Comparison of ENCODE assay signal across 8 cellular contexts in the genomic region with DNA sequence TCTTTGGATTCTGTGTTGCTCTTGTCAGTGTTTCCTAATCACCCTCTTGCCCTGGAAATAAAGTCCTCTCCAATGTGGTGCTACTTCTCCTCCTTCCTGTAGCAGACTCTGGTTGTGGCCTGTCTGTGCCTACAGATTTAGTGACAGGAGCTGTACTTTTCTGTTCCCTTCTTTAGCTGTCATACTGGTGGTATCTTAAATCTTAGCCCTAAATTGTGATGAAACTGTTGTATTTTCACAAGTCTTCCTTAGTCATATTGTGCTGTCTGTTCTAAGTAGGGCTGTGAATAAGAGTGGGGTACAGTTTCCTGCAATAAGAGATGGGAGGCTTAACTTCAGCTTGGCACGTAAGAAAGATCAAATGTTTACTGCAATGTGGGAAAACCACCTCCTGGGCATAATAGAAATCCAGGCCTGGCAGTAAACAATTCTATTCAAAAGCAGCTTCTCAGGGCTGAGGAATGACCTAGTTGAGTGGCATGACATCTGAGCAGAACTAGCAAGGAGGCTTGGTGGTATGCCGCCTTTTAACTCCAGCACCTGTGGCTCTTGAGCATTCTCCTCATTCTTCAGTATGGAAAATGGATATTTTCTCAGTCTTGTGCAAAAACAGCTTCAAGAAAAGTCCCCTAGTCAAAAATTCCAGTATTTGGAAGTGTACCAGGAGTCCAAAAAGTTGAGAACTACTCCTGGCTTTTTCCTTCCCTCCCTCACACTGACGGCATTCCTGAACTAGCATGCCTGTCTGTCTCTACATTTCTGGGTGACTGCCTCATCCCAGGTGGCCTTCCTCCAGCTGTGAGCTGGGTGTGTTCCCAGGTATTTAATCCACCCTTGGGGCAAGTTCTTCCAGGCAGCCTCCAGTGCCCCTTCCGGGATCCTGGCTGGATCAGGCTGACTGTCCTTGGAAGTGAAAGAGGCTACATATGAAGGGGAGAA. TPM values are rescaled to one million over a fixed set of nuclear protein-coding genes. Genes with fewer than 3 reads are reported as not detected.
DNase-seq lines count a peak whose midpoint lies in the region; ATAC-seq and TF ChIP-seq lines count a peak whose summit lies in the region.

No MANE protein-coding gene starts in this region.

- no peak overlapping the region for H3K4me3 Mint-ChIP-seq in CD14-positive monocyte
- H3K4me3 Mint-ChIP-seq in activated naive CD8-positive, alpha-beta T cell treated with anti-CD3 and anti-CD28 coated beads, Interleukin-2, amount 10 ng/mL, durations not matched to agents 7 days and 5 days: no peak overlapping the region

- no peaks in the 10 kb centered on the region for H3K27me3 Mint-ChIP-seq in CD14-positive monocyte (ENCODE audit: low read depth in 3 of 3)
- H3K27me3 Mint-ChIP-seq in activated naive CD8-positive, alpha-beta T cell treated with anti-CD3 and anti-CD28 coated beads, Interleukin-2, amount 10 ng/mL, durations not matched to agents 7 days and 5 days: no peaks in the 10 kb centered on the region

- no peak overlapping the region for H2AFZ ChIP-seq in OCI-LY7 (ENCODE audit: low read length)

- DNase-seq in CD14-positive monocyte (ENCODE audit: low spot score) (no peak), iPS DF 6.9 (ENCODE audit: low read depth, low spot score) (no peak), NCI-H1048 (lab: John Stamatoyannopoulos, UW) (no peak), OCI-LY7 (ENCODE audit: low spot score) (no peak)
- no peak for DNase-seq in activated naive CD8-positive, alpha-beta T cell treated with anti-CD3 and anti-CD28 coated beads, Interleukin-2, amount 10 ng/mL, durations not matched to agents 7 days and 5 days
- no peak for DNase-seq in stimulated activated naive CD8-positive, alpha-beta T cell treated with anti-CD3 and anti-CD28 coated beads, Interleukin-15, Interleukin-2, amounts not matched to agents 100 U/mL and 50 U/mL, for 24 hours

- POLR2A ChIA-PET in activated naive CD8-positive, alpha-beta T cell treated with anti-CD3 and anti-CD28 coated beads, Interleukin-2, amount 10 ng/mL, durations not matched to agents 7 days and 5 days (lab: Charles Lee): no interaction called here
- POLR2A ChIA-PET in OCI-LY7 (lab: Charles Lee): no interaction called here

- no peaks in the 10 kb centered on the region for H3K79me2 ChIP-seq in OCI-LY7 (ENCODE audit: insufficient read depth, low read depth, low read length)

- intact Hi-C loops in CD14-positive monocyte (cut with micrococcal nuclease) (no loop called here), OCI-LY7 (cut with micrococcal nuclease; ENCODE audit: unreplicated experiment) (no loop called here)

- WGBS in iPS DF 6.9 (ENCODE audit: insufficient coverage, insufficient read length): no CpG with 5 or more reads among the region's 4 CpGs

- H3K27ac Mint-ChIP-seq in CD14-positive monocyte: peak overlapping the region; percentile 77 to 93 (median 88)
- peak overlapping the region; percentile 52 for H3K27ac Mint-ChIP-seq in activated naive CD8-positive, alpha-beta T cell treated with anti-CD3 and anti-CD28 coated beads, Interleukin-2, amount 10 ng/mL, durations not matched to agents 7 days and 5 days

- no peaks in the 10 kb centered on the region for H3K36me3 ChIP-seq in iPS DF 6.9 (ENCODE audit: control insufficient read depth, insufficient read depth, low read length)
- no peaks in the 10 kb centered on the region for H3K36me3 ChIP-seq in OCI-LY7 (ENCODE audit: insufficient read depth, low read length)

- H3K9me3 ChIP-seq in iPS DF 6.9 (ENCODE audit: control insufficient read depth, insufficient read depth, low read length) (no peaks in the 10 kb centered on the region), OCI-LY7 (ENCODE audit: low read length) (no peaks in the 10 kb centered on the region)

- no peaks in the 10 kb centered on the region for H3K27me3 ChIP-seq in iPS DF 6.9 (ENCODE audit: control insufficient read depth, insufficient read depth, low read length)

- H3K4me2 ChIP-seq in OCI-LY7 (ENCODE audit: low read length): no peak overlapping the region

- H3K9me2 ChIP-seq in OCI-LY7 (ENCODE audit: insufficient read depth, low read length): no peaks in the 10 kb centered on the region

- H3K4me1 ChIP-seq in iPS DF 6.9 (ENCODE audit: control insufficient read depth, insufficient read depth, low read length): peaks cover 5% of the 10 kb centered on the region; the same call in 1 of the 2 replicates
- H3K4me1 ChIP-seq in OCI-LY7 (ENCODE audit: insufficient read depth, low read length, poor library complexity, severe bottlenecking): no peaks in the 10 kb centered on the region

- TF ChIP-seq CTCF in CD14-positive monocyte (IDR thresholded peaks at IDR 0.05) (no peak), OCI-LY7 (conservative IDR thresholded peaks at IDR 0.05; ENCODE audit: low read length) (no peak)

- H3K27ac ChIP-seq in iPS DF 6.9 (ENCODE audit: low read length): peak overlapping the region; percentile 29
- no peak overlapping the region for H3K27ac ChIP-seq in OCI-LY7 (ENCODE audit: low read depth, low read length, poor library complexity, severe bottlenecking)

- no peaks in the 10 kb centered on the region for H4K20me1 ChIP-seq in OCI-LY7 (ENCODE audit: insufficient read depth, low read length)

- CTCF ChIA-PET in OCI-LY7 (lab: Charles Lee; ENCODE audit: unreplicated experiment): no interaction called here

- H3K4me3 ChIP-seq in iPS DF 6.9 (ENCODE audit: low read length): no peak overlapping the region
- H3K4me3 ChIP-seq in OCI-LY7 (ENCODE audit: low read depth, low read length, poor library complexity, severe bottlenecking): no peak overlapping the region

- ATAC-seq in HG02938 (IDR thresholded peaks at IDR 0.05; ENCODE audit: unreplicated experiment): peak; percentile 33
- ATAC-seq in activated naive CD8-positive, alpha-beta T cell treated with anti-CD3 and anti-CD28 coated beads, Interleukin-2, amount 10 ng/mL, durations not matched to agents 7 days and 5 days (ENCODE audit: low read depth): no peak
- ATAC-seq in stimulated activated naive CD8-positive, alpha-beta T cell treated with anti-CD3 and anti-CD28 coated beads, Interleukin-15, Interleukin-2, amounts not matched to agents 100 U/mL and 50 U/mL, for 24 hours: peak; percentile 68
- ATAC-seq in HG02623 (IDR thresholded peaks at IDR 0.05; ENCODE audit: unreplicated experiment): no peak

- no peaks in the 10 kb centered on the region for H3K9me3 Mint-ChIP-seq in CD14-positive monocyte
- peaks cover 1% of the 10 kb centered on the region for H3K9me3 Mint-ChIP-seq in activated naive CD8-positive, alpha-beta T cell treated with anti-CD3 and anti-CD28 coated beads, Interleukin-2, amount 10 ng/mL, durations not matched to agents 7 days and 5 days

- no TSS peak for BruUV-seq in OCI-LY7 (replicated peaks; lab: Mats Ljungman, UMichigan)

- peaks cover 29% of the 10 kb centered on the region for H3K4me1 Mint-ChIP-seq in CD14-positive monocyte
- peaks cover 10% of the 10 kb centered on the region for H3K4me1 Mint-ChIP-seq in activated naive CD8-positive, alpha-beta T cell treated with anti-CD3 and anti-CD28 coated beads, Interleukin-2, amount 10 ng/mL, durations not matched to agents 7 days and 5 days

- peaks cover 8 to 13% of the 10 kb centered on the region in 2 donors for H3K36me3 Mint-ChIP-seq in CD14-positive monocyte
- peaks cover 17% of the 10 kb centered on the region for H3K36me3 Mint-ChIP-seq in activated naive CD8-positive, alpha-beta T cell treated with anti-CD3 and anti-CD28 coated beads, Interleukin-2, amount 10 ng/mL, durations not matched to agents 7 days and 5 days

RNA-seq across cellular contexts. Expression of gene ANO6, which starts 19.5 kb away (rescaled TPM):
- polyA plus RNA-seq in CD14-positive monocyte: 10 to 100 TPM; 34.1 to 48.7 TPM
- total RNA-seq in activated naive CD8-positive, alpha-beta T cell treated with anti-CD3 and anti-CD28 coated beads, Interleukin-2, amount 10 ng/mL, durations not matched to agents 7 days and 5 days: 10 to 100 TPM; 23.1 to 24.4 TPM
- 11.9 and 15.0 TPM in 2 replicates for total RNA-seq in OCI-LY7 (2014; rRNA removed; shearing (Covaris generic))
- 17.7 and 19.7 TPM in 2 replicates for total RNA-seq in OCI-LY7 (2022)

Comparison
In these comparisons a context has a peak if more than half of its experiments do, and no peak if none do; other contexts are left out.
1. ATAC-seq: peak in HG02938 (single experiment) and stimulated activated naive CD8-positive, alpha-beta T cell treated with anti-CD3 and anti-CD28 coated beads, Interleukin-15, Interleukin-2, amounts not matched to agents 100 U/mL and 50 U/mL, for 24 hours (single experiment); none in activated naive CD8-positive, alpha-beta T cell treated with anti-CD3 and anti-CD28 coated beads, Interleukin-2, amount 10 ng/mL, durations not matched to agents 7 days and 5 days (single experiment) and HG02623 (single experiment).